In genomic region chr17:76278952-76279741, GRCh38 we compare ENCODE assay signal across 8 cellular contexts. TPM values are rescaled to one million over a fixed set of nuclear protein-coding genes. Genes with fewer than 3 reads are reported as not detected.
DNase-seq lines count a peak whose midpoint lies in the region; ATAC-seq, FAIRE-seq and TF ChIP-seq lines count a peak whose summit lies in the region.

No MANE protein-coding gene starts in this region.

- peak; percentile 42 for ATAC-seq in GM18907 (IDR thresholded peaks at IDR 0.05; ENCODE audit: unreplicated experiment)
- peak; percentile 93 to 95 (median 93) for ATAC-seq in pancreas

- intact Hi-C loops in pancreas (cut with DNase I), result loop anchor here in 1 of 3 donors (5.0 kb wide), 1 partner anchor 157 kb away; no protein-coding TSS in a partner anchor

- no peaks in the 10 kb centered on the region for H3K9me3 ChIP-seq in SK-N-SH
- no peaks in the 10 kb centered on the region for H3K9me3 ChIP-seq in pancreas

- no peaks in the 10 kb centered on the region for H4K20me1 ChIP-seq in SK-N-SH (ENCODE audit: insufficient read depth)

- no peaks in the 10 kb centered on the region for H3K27me3 ChIP-seq in SK-N-SH (ENCODE audit: insufficient read depth)
- no peaks in the 10 kb centered on the region for H3K27me3 ChIP-seq in pancreas

- H3K4me3 Mint-ChIP-seq in type B pancreatic cell, result no peak overlapping the region

- no peak overlapping the region; a peak in 1 of 4 replicates for H3K4me3 ChIP-seq in SK-N-SH (ENCODE audit: low read depth in 2 of 2, low read length in 1 of 2)
- H3K4me3 ChIP-seq in pancreas, result peak overlapping the region in 1 of 4 donors; percentile 19

- H3K4me1 ChIP-seq in SK-N-SH (ENCODE audit: control insufficient read depth in 1 of 2, insufficient read depth in 2 of 2, low read depth in 1 of 2, low read length in 1 of 2), result peaks cover 5 to 10% of the 10 kb centered on the region in 2 experiments; a peak in 1 of 4 replicates
- peaks cover 0 to 7% (median 3%) of the 10 kb centered on the region in 3 donors for H3K4me1 ChIP-seq in pancreas

- no peak for TF ChIP-seq EP300 in SK-N-SH (IDR thresholded peaks at IDR 0.05; ENCODE audit: borderline replicate concordance in 1 of 2, low read depth in 1 of 2, low read length in 1 of 2)

- no peak for FAIRE-seq in pancreas (lab: Jason Lieb, UNC)

- TF ChIP-seq CTCF in SK-N-SH (IDR thresholded peaks at IDR 0.05) (peak; percentile 99), pancreas (IDR thresholded peaks at IDR 0.05) (peak; percentile 95 to 99 (median 99)), type B pancreatic cell (conservative IDR thresholded peaks at IDR 0.05) (peak; percentile 99)

- no peak overlapping the region for H2AFZ ChIP-seq in SK-N-SH (ENCODE audit: low read depth)

- H3K36me3 Mint-ChIP-seq in type B pancreatic cell, result no peaks in the 10 kb centered on the region

- DNase-seq in A172 (ENCODE audit: low spot score), result peak; percentile 59
- DNase-seq in NCI-H1048 (lab: John Stamatoyannopoulos, UW), result peak; percentile 49
- DNase-seq in SK-N-SH, result peak; percentile 99
- DNase-seq in activated naive CD4-positive, alpha-beta T cell (lab: John Stamatoyannopoulos, UW), result peak; percentile 68 to 84 (median 81)
- DNase-seq in globus pallidus (ENCODE audit: low spot score), result peak; percentile 74
- DNase-seq in pancreas, result peak; percentile 87 to 99 (median 92)
- DNase-seq in type B pancreatic cell (ENCODE audit: extremely low spot score, unreplicated experiment), result peak; percentile 90

- peaks cover 10% of the 10 kb centered on the region for H3K4me1 Mint-ChIP-seq in type B pancreatic cell (ENCODE audit: unreplicated experiment)

- H3K36me3 ChIP-seq in SK-N-SH (replicated peaks in 1 of 2; ENCODE audit: control insufficient read depth in 1 of 2, insufficient read depth in 2 of 2, low read length in 1 of 2), result no peaks in the 10 kb centered on the region
- H3K36me3 ChIP-seq in pancreas, result no peaks in the 10 kb centered on the region

- peak overlapping the region; percentile 36 for H3K27ac Mint-ChIP-seq in type B pancreatic cell

- no peak overlapping the region for H3K9ac ChIP-seq in SK-N-SH

- no peaks in the 10 kb centered on the region for H3K9me3 Mint-ChIP-seq in type B pancreatic cell

- no peaks in the 10 kb centered on the region for H3K27me3 Mint-ChIP-seq in type B pancreatic cell

- CTCF ChIA-PET in SK-N-SH (lab: Yijun Ruan, JAX), result interaction anchor here (0.5 to 8.8 kb wide), 106 partner anchors 10 to 488 kb away, joined by 3 to 332 read pairs (median 6); partner anchors contain the start of genes CDK3, EVPL, EXOC7 and FOXJ1

- peaks cover 3% of the 10 kb centered on the region for H3F3A ChIP-seq in SK-N-SH (replicated peaks; ENCODE audit: insufficient read depth)

- H3K9me2 ChIP-seq in SK-N-SH, result no peaks in the 10 kb centered on the region

- H3K27ac ChIP-seq in SK-N-SH (ENCODE audit: low read depth in 2 of 2, low read length in 1 of 2), result no peak overlapping the region
- H3K27ac ChIP-seq in pancreas, result peak overlapping the region in 1 of 4 donors; percentile 46

- POLR2A ChIA-PET in SK-N-SH (lab: Yijun Ruan, JAX), result interaction anchor here (1.0 to 1.6 kb wide), 3 partner anchors 137 to 200 kb away, joined by 3 to 5 read pairs (median 4); partner anchors contain the start of gene ZACN

- no peaks in the 10 kb centered on the region for H3K79me2 ChIP-seq in SK-N-SH (ENCODE audit: insufficient read depth)

- peak; percentile 97 for TF ChIP-seq RAD21 in SK-N-SH (IDR thresholded peaks at IDR 0.05; ENCODE audit: low read length)

- WGBS in SK-N-SH (ENCODE audit: low lambda C conversion rate), result 68% methylated on average over 28 of the region's 28 CpGs
- WGBS in pancreas, 2 donors, result 42 to 44% methylated on average over 28 of the region's 28 CpGs

- H3K4me2 ChIP-seq in SK-N-SH, result no peak overlapping the region

TF ChIP-seq in SK-N-SH, 30 proteins besides CTCF, POLR2A, EP300 and RAD21:
- 0 out of 2 replicates have a peak, but pooled peaks have one; percentile 63 for TF ChIP-seq REST (IDR thresholded peaks at IDR 0.05; ENCODE audit: low read depth, low read length)
- TF ChIP-seq MXI1 (IDR thresholded peaks at IDR 0.05; ENCODE audit: low read depth, low read length), result no peak
- peak; percentile 98 for TF ChIP-seq SMC3 (IDR thresholded peaks at IDR 0.05; ENCODE audit: low read depth, low read length)
- TF ChIP-seq RFX5 (IDR thresholded peaks at IDR 0.05; ENCODE audit: low read length), result no peak
- TF ChIP-seq MEF2A (IDR thresholded peaks at IDR 0.05; ENCODE audit: borderline replicate concordance, low read depth), result no peak
- TF ChIP-seq MAX (IDR thresholded peaks at IDR 0.05; ENCODE audit: low read depth), result no peak
- TF ChIP-seq JUND (IDR thresholded peaks at IDR 0.05), result no peak
- TF ChIP-seq CHD2 (IDR thresholded peaks at IDR 0.05; ENCODE audit: low read length, partially characterized antibody), result no peak
- TF ChIP-seq TEAD4 (IDR thresholded peaks at IDR 0.05; ENCODE audit: borderline replicate concordance, insufficient read depth), result no peak
- TF ChIP-seq SIN3A (IDR thresholded peaks at IDR 0.05; ENCODE audit: borderline replicate concordance, low read depth, low read length), result 0 out of 2 replicates have a peak, but pooled peaks have one; percentile 25
- no peak for TF ChIP-seq FOSL2 (IDR thresholded peaks at IDR 0.05; ENCODE audit: borderline replicate concordance, low read depth)
TF ChIP-seq in SK-N-SH: peak in this region for 3.

RNA-seq across cellular contexts. Expression of gene UBALD2, which starts 14.0 kb away (rescaled TPM):
- 2.7 and 6.5 TPM in 2 replicates for total RNA-seq in A172 (2014; rRNA removed; shearing (Covaris generic))
- polyA plus RNA-seq in SK-N-SH (2012; rRNA removed) (16.7 and 27.0 TPM in 2 replicates), pancreas (10 to 100 TPM; 21.8 to 30.0 TPM)
- 10.3 and 14.0 TPM in 2 replicates for polyA plus RNA-seq in SK-N-SH (2012; cell fraction: cytosol; rRNA removed)
- 14.0 and 19.5 TPM in 2 replicates for polyA plus RNA-seq in SK-N-SH (2012; cell fraction: nucleus; rRNA removed)
- total RNA-seq in pancreas (10 to 100 TPM; 17.8 to 34.6 (median 24.6) TPM), type B pancreatic cell (ENCODE audit: low replicate concordance) (46.9 and 53.1 TPM in 2 replicates)

RNA-seq across cellular contexts. Expression of gene QRICH2, which starts 28.9 kb away (rescaled TPM):
- total RNA-seq in A172 (2014; rRNA removed; shearing (Covaris generic)), result 2.1 and 2.8 TPM in 2 replicates
- polyA plus RNA-seq in SK-N-SH (2012; rRNA removed) (6.2 and 7.6 TPM in 2 replicates), pancreas (1 to 10 TPM; 7.4 to 9.2 TPM)
- polyA plus RNA-seq in SK-N-SH (2012; cell fraction: cytosol; rRNA removed), result 1.8 and 3.0 TPM in 2 replicates
- polyA plus RNA-seq in SK-N-SH (2012; cell fraction: nucleus; rRNA removed), result 32.3 and 33.8 TPM in 2 replicates
- total RNA-seq in pancreas (1 to 10 TPM in 5 of 6 donors, under 1 TPM in 1; 0.81 to 2.6 (median 1.6) TPM), type B pancreatic cell (ENCODE audit: low replicate concordance) (3.9 and 11.7 TPM in 2 replicates)

RNA-seq across cellular contexts. Expression of gene RNF157, which starts 38.9 kb away (rescaled TPM):
- 7.0 and 8.3 TPM in 2 replicates for total RNA-seq in A172 (2014; rRNA removed; shearing (Covaris generic))
- 5.2 TPM in 2 replicates for polyA plus RNA-seq in SK-N-SH (2012; rRNA removed)
- 4.1 and 6.3 TPM in 2 replicates for polyA plus RNA-seq in SK-N-SH (2012; cell fraction: cytosol; rRNA removed)
- polyA plus RNA-seq in SK-N-SH (2012; cell fraction: nucleus; rRNA removed), result 5.5 and 8.1 TPM in 2 replicates
- total RNA-seq in pancreas, result 1 to 10 TPM in 5 of 6 donors, under 1 TPM in 1; 0.87 to 4.0 (median 2.8) TPM
- polyA plus RNA-seq in pancreas, result 1 to 10 TPM; 3.4 to 6.4 TPM
- 5.4 and 27.0 TPM in 2 replicates for total RNA-seq in type B pancreatic cell (ENCODE audit: low replicate concordance)

Comparison
In these comparisons a context has a peak if more than half of its experiments do, and no peak if none do; other contexts are left out.
1. DNase-seq: peak in every context shown above with its lines; median percentile 99 in SK-N-SH; 92 in pancreas; 90 in type B pancreatic cell; 81 in activated naive CD4-positive, alpha-beta T cell; 74 in globus pallidus; 59 in A172; 49 in NCI-H1048.